ENCODE assay signal across 21 cellular contexts in genomic region chr5:69509212-69509611, GRCh38.
"Had no signal": no experiment of that assay in that cellular context is flagged by ENCODE, and none has a peak within 500 bp of the region (broad histone marks: within the 10 kb centered on the region; RNA-seq: fewer than 3 reads in every experiment).

No MANE protein-coding gene starts in this region.

- FAIRE-seq: islet of Langerhans, TTC549, urothelium cell line had no signal

- H3K4me1 ChIP-seq: spleen had no signal

- H3K4me3 ChIP-seq: dorsolateral prefrontal cortex, spleen had no signal

- H3K36me3 Mint-ChIP-seq: activated CD4-positive, alpha-beta memory T cell treated with anti-CD3 and anti-CD28 coated beads for 36 hours; activated naive CD8-positive, alpha-beta T cell; stimulated activated naive B cell treated with anti-CD40 and anti-IgM and Interleukin-4, amounts not matched to agents 10 μg/mL and 1 μg/mL and 100 μg/mL, for 72 hours had no signal

- H3K9me3 Mint-ChIP-seq: activated B cell treated with CpG ODN at 0.5 μM for 24 hours; activated CD4-positive, alpha-beta memory T cell treated with anti-CD3 and anti-CD28 coated beads for 36 hours; stimulated activated naive B cell treated with anti-CD40 and anti-IgM and Interleukin-4, amounts not matched to agents 10 μg/mL and 1 μg/mL and 100 μg/mL, for 72 hours had no signal

- H3K27me3 ChIP-seq: foreskin keratinocyte, spleen had no signal

- H3K27ac Mint-ChIP-seq: activated B cell treated with CpG ODN at 0.5 μM for 24 hours; activated CD4-positive, alpha-beta memory T cell treated with anti-CD3 and anti-CD28 coated beads for 36 hours; activated naive CD8-positive, alpha-beta T cell; endodermal cell; nephron progenitor cell; stimulated activated naive B cell treated with anti-CD40 and anti-IgM and Interleukin-4, amounts not matched to agents 10 μg/mL and 1 μg/mL and 100 μg/mL, for 72 hours had no signal

- H3K36me3 ChIP-seq: spleen had no signal

- H3K27ac ChIP-seq: dorsolateral prefrontal cortex, foreskin keratinocyte, spleen had no signal

- ATAC-seq: foreskin keratinocyte; left cardiac atrium; stimulated activated naive B cell treated with anti-CD40 and anti-IgM and Interleukin-4, amounts not matched to agents 10 μg/mL and 1 μg/mL and 100 μg/mL, for 72 hours had no signal

- DNase-seq: activated B cell treated with CpG ODN at 0.5 μM for 24 hours; activated CD4-positive, alpha-beta memory T cell treated with anti-CD3 and anti-CD28 coated beads for 36 hours; activated CD4-positive, alpha-beta T cell treated with anti-CD3 and anti-CD28 coated beads for 4 hours; activated T-cell treated with anti-CD3 and anti-CD28 coated beads for 4 hours; dorsolateral prefrontal cortex; endodermal cell; foreskin keratinocyte; glutamatergic neuron; hippocampal formation; left cardiac atrium; nephron progenitor cell; nucleus accumbens; posterior cingulate gyrus; retina; spleen; stimulated activated CD4-positive, alpha-beta T cell treated with anti-CD3 and anti-CD28 coated beads, Interleukin-4, amount 100 ng/mL, for 4 hours; stimulated activated naive B cell treated with anti-CD40 and anti-IgM and Interleukin-4, amounts not matched to agents 10 μg/mL and 1 μg/mL and 100 μg/mL, for 72 hours had no signal

- H3K4me1 Mint-ChIP-seq: activated B cell treated with CpG ODN at 0.5 μM for 24 hours; nephron progenitor cell; stimulated activated naive B cell treated with anti-CD40 and anti-IgM and Interleukin-4, amounts not matched to agents 10 μg/mL and 1 μg/mL and 100 μg/mL, for 72 hours had no signal

- H3K27me3 Mint-ChIP-seq: activated B cell treated with CpG ODN at 0.5 μM for 24 hours; activated naive CD8-positive, alpha-beta T cell had no signal

- H3K4me3 Mint-ChIP-seq: activated B cell treated with CpG ODN at 0.5 μM for 24 hours; activated CD4-positive, alpha-beta memory T cell treated with anti-CD3 and anti-CD28 coated beads for 36 hours; activated naive CD8-positive, alpha-beta T cell; endodermal cell; nephron progenitor cell; stimulated activated naive B cell treated with anti-CD40 and anti-IgM and Interleukin-4, amounts not matched to agents 10 μg/mL and 1 μg/mL and 100 μg/mL, for 72 hours had no signal

- H3K9me3 ChIP-seq: spleen had no signal
